Comparison of ENCODE assay signal across 17 cellular contexts in the genomic region with DNA sequence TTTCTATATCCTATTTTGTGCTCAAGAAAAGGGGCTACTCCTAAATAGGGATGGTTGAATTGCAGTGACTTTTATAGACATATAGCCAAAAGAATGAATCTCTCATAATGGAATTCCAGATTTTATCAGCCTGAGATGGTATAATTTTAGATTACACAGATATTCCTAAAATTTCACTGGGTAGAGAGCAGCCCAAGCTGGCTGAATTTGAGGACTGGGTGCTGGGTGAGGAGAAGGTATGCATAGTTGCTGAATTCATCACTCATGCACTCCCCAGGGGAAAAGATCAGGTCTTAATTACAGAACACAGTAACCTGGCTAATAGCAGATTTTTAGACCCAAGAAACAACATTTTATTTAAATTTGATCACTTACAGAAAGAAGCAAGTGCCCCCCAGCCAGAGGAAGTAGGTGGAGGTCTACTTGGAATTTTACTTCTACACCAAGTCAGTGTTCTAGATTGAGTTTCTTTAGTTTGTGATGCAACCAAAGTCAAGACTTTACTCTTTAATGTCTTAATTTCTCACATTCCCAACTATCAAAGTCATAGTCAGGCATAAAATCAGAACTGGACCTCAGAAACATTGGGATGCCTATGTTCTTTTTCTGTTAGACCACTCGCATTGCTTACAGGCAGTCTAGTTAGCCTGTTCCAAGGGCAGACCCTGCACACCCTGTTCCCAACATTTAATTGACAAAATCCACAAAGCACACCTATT.
"Had no signal": no experiment of that assay in that cellular context is flagged by ENCODE, and none has a peak within 500 bp of the region (broad histone marks: within the 10 kb centered on the region; RNA-seq: fewer than 3 reads in every experiment).

No MANE protein-coding gene starts in this region.

- FAIRE-seq: colon, kidney had no signal

- H3K9me3 ChIP-seq: adrenal gland, body of pancreas, left lung, thyroid gland had no signal

- H3K4me3 ChIP-seq: adrenal gland, body of pancreas, left lung, thyroid gland had no signal

- H3K36me3 ChIP-seq: adrenal gland, left lung, thyroid gland had no signal

- H3K27me3 ChIP-seq: adrenal gland, body of pancreas, thyroid gland had no signal

- H3K27ac ChIP-seq: adrenal gland, body of pancreas, left lung, thyroid gland had no signal

- DNase-seq: activated CD4-positive, alpha-beta T cell treated with anti-CD3 and anti-CD28 coated beads for 1 hour; activated CD8-positive, alpha-beta memory T cell treated with anti-CD3 and anti-CD28 coated beads for 24 hours; activated CD8-positive, alpha-beta memory T cell treated with anti-CD3 and anti-CD28 coated beads, Interleukin-2, amount 50 U/mL, for 48 hours; activated effector memory CD4-positive, alpha-beta T cell treated with Interleukin-2 at 50 U/mL for 16 hours; activated T-cell treated with anti-CD3 and anti-CD28 coated beads, Interleukin-2, amount 50 U/mL, for 48 hours; adrenal gland; body of pancreas; foreskin melanocyte; kidney; left lung; midbrain; retina; stimulated activated CD4-positive, alpha-beta T cell treated with anti-CD3 and anti-CD28 coated beads, Interleukin-2, amount 100 ng/mL, for 24 hours; stimulated activated naive CD4-positive, alpha-beta T cell treated with Interleukin-2 at 50 U/mL for 16 hours; T1000; thyroid gland had no signal

- H3K4me1 ChIP-seq: adrenal gland, body of pancreas, left lung, thyroid gland had no signal
